Comparison of ENCODE assay signal across 7 cellular contexts in genomic region chr2:42828487-42829416, GRCh38. TPM values are rescaled to one million over a fixed set of nuclear protein-coding genes. Genes with fewer than 3 reads are reported as not detected.
DNase-seq lines count a peak whose midpoint lies in the region; ATAC-seq, FAIRE-seq and TF ChIP-seq lines count a peak whose summit lies in the region.

No MANE protein-coding gene starts in this region.

- TF ChIP-seq CTCF in body of pancreas (IDR thresholded peaks at IDR 0.05): peak; percentile 76 to 89 (median 86)

- no peak overlapping the region for H3K27ac ChIP-seq in body of pancreas

- 12 to 24% methylated on average over 8 to 12 of the region's 12 CpGs for WGBS in body of pancreas, 2 donors

- intact Hi-C loops in body of pancreas (cut with DNase I): no loop called here

- ATAC-seq in HG02759 (IDR thresholded peaks at IDR 0.05; ENCODE audit: unreplicated experiment) (peak; percentile 95), body of pancreas (peak; percentile 80)

- H3K36me3 ChIP-seq in body of pancreas (replicated peaks in 1 of 2; ENCODE audit: insufficient read depth in 1 of 2, low read depth in 2 of 2): no peaks in the 10 kb centered on the region

- no peak overlapping the region for H3K4me3 ChIP-seq in body of pancreas

- H3K9me3 ChIP-seq in body of pancreas: no peaks in the 10 kb centered on the region

- H3K27me3 ChIP-seq in body of pancreas: no peaks in the 10 kb centered on the region

- DNase-seq in GM12892 (ENCODE audit: insufficient read length) (peak; percentile 76), NCI-H2107 (lab: John Stamatoyannopoulos, UW) (peak; percentile 43), UCSD-AML1 (lab: John Stamatoyannopoulos, UW; ENCODE audit: unreplicated experiment) (peak; percentile 72), body of pancreas (peak; percentile 67 to 79 (median 74)), iPS-NIHi7 (ENCODE audit: extremely low spot score) (peak; percentile 92)
- DNase-seq in stimulated activated CD4-positive, alpha-beta T cell treated with anti-CD3 and anti-CD28 coated beads, Interleukin-12 subunit alpha, Interleukin-12 subunit beta, amount 100 ng/mL, for 4 hours: peak; percentile 61

- peaks cover 10% of the 10 kb centered on the region for H3K4me1 ChIP-seq in body of pancreas

- no peak for TF ChIP-seq POLR2A in GM12892 (IDR thresholded peaks at IDR 0.05; ENCODE audit: low read depth, low read length)
- no peak for TF ChIP-seq POLR2A in body of pancreas (IDR thresholded peaks at IDR 0.05)

- peak; percentile 75 for FAIRE-seq in GM12892 (lab: Jason Lieb, UNC)

RNA-seq across cellular contexts. Expression of gene HAAO, which starts 36.4 kb away (rescaled TPM):
- polyA plus RNA-seq in GM12892 (2012; ENCODE audit: missing spikeins): 15.4 TPM
- 10 to 100 TPM; 30.3 to 30.9 TPM for total RNA-seq in body of pancreas
